ENCODE assay signal across 10 cellular contexts in the genomic region with DNA sequence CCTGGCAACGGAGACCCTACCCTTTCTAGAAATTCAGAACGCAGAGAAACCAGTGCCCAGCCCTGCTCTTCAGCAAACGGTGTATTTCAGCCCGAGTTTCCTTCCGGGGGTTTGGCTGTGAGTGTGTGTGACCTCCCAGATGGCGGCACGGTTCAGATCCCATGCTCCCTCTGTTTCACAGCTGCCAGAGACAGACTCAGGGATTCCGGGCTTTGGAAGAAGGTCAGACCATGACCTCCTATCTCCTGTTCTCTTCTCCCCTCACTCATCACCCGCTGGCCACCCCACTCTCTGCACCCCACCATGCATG.
DNase-seq lines count a peak whose midpoint lies in the region; ATAC-seq and TF ChIP-seq lines count a peak whose summit lies in the region.
"Had no signal": no experiment of that assay in that cellular context is flagged by ENCODE, and none has a peak within 500 bp of the region (broad histone marks: within the 10 kb centered on the region; RNA-seq: fewer than 3 reads in every experiment).

No MANE protein-coding gene starts in this region.

- H3K4me3 ChIP-seq in muscle layer of colon (ENCODE audit: low read depth in 1 of 2, low read length in 2 of 2) (peak overlapping the region; percentile 62 to 67), tibial nerve (peak overlapping the region; percentile 49 to 78 (median 63))

- no peak for TF ChIP-seq EP300 in tibial nerve (IDR thresholded peaks at IDR 0.05)

- peak; percentile 64 for DNase-seq in DMS53 (lab: John Stamatoyannopoulos, UW)
- DNase-seq in DMS53 treated with DMSO at 0.1 percent for 48 hours (lab: John Stamatoyannopoulos, UW; ENCODE audit: unreplicated experiment) = no peak
- no peak for DNase-seq in tibial nerve (ENCODE audit: low spot score in 2 of 2)
- no peak for DNase-seq in activated T-cell treated with anti-CD3 and anti-CD28 coated beads, Interleukin-2, amount 50 U/mL, for 48 hours
- DNase-seq: 8988T, activated gamma-delta T cell treated with Interleukin-2 at 50 U/mL for 16 hours had no signal

- no peaks in the 10 kb centered on the region for H3K36me3 ChIP-seq in muscle layer of colon (ENCODE audit: insufficient read depth, low read length)
- no peaks in the 10 kb centered on the region for H3K36me3 ChIP-seq in tibial nerve

- no peak for TF ChIP-seq CTCF in tibial nerve (IDR thresholded peaks at IDR 0.05)

- H3K27me3 ChIP-seq in muscle layer of colon (ENCODE audit: control insufficient read depth in 1 of 2, insufficient read depth in 2 of 2, low read length in 2 of 2) (no peaks in the 10 kb centered on the region), tibial nerve (no peaks in the 10 kb centered on the region)

- no peak for TF ChIP-seq POLR2A in tibial nerve (IDR thresholded peaks at IDR 0.05)

- H3K9me3 ChIP-seq in muscle layer of colon (ENCODE audit: low read length) (no peaks in the 10 kb centered on the region), tibial nerve (no peaks in the 10 kb centered on the region)

- H3K4me1 ChIP-seq in muscle layer of colon (ENCODE audit: insufficient read depth, low read length) (peaks cover 14% of the 10 kb centered on the region), tibial nerve (peaks cover 0 to 26% (median 3%) of the 10 kb centered on the region in 4 donors)

- H3K9ac ChIP-seq in muscle layer of colon (ENCODE audit: low read length) = peak overlapping the region; percentile 9

- WGBS in tibial nerve, 2 donors = 7 to 9% methylated on average over 9 of the region's 9 CpGs

- ATAC-seq in esophagus mucosa (peak; percentile 32), HG02798 (IDR thresholded peaks at IDR 0.05; ENCODE audit: poor library complexity, unreplicated experiment) (no peak), GM18909 (IDR thresholded peaks at IDR 0.05; ENCODE audit: poor library complexity, unreplicated experiment) (no peak)

- no peak overlapping the region for H3K27ac ChIP-seq in muscle layer of colon (ENCODE audit: low read depth, low read length)
- H3K27ac ChIP-seq in tibial nerve = peak overlapping the region; percentile 57 to 86 (median 80)
